8 cellular contexts compared by ENCODE assay signal in the genomic region with DNA sequence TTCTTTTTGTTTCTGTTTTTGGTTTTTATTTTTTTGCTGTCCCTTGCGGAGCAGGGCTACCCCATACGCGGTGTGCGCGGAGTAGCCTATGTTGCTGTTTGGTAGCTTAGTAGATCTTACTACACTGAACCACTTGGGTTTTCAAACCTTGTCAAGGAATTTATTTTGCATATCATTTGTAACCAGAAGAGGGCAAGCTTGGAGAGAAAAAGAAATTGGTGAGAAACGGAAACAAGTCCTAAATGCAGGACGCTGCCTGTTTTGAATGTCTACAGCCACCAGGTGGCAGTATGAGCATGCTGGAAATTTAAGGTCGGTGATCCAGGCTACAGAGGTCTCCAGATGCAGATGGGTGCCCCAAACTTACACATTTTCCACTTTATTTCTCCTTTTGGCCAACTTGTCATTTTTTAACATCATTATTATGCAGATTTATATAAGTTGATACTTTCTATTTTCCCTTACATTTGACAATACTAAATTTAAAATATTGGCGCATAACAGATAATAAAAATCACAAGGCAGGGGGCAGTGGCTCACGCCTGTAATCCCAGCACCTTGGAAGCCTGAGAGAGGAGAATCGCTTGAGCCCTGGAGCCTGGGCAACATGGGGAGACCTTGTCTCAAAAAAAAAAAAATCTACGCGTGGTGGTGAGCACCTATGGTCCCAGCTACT. TPM values are rescaled to one million over a fixed set of nuclear protein-coding genes. Genes with fewer than 3 reads are reported as not detected.
DNase-seq lines count a peak whose midpoint lies in the region; ATAC-seq, FAIRE-seq and TF ChIP-seq lines count a peak whose summit lies in the region.

No MANE protein-coding gene starts in this region.

- H3K4me3 ChIP-seq in lung = no peak overlapping the region

- peak; percentile 98 for FAIRE-seq in GM19239 (lab: Jason Lieb, UNC)

- H3K4me1 ChIP-seq in lung (ENCODE audit: control insufficient read depth in 2 of 2, insufficient read depth in 2 of 2, low read length in 2 of 2) = no peaks in the 10 kb centered on the region

- H3K36me3 ChIP-seq in lung (ENCODE audit: control insufficient read depth in 2 of 2, insufficient read depth in 2 of 2, low read length in 2 of 2) = no peaks in the 10 kb centered on the region

- H3K9me3 ChIP-seq in lung (ENCODE audit: control insufficient read depth in 2 of 2, insufficient read depth in 1 of 2, low read length in 1 of 2) = no peaks in the 10 kb centered on the region

- H3K27ac ChIP-seq in lung (ENCODE audit: low read depth in 1 of 2, low read length in 1 of 2) = no peak overlapping the region

- DNase-seq in C1 segment of cervical spinal cord (lab: John Stamatoyannopoulos, UW) (peak in 12 of 14 donors; percentile 7 to 67 (median 42)), GM19239 (ENCODE audit: insufficient read length, low spot score) (peak; percentile 60), NCI-H748 (lab: John Stamatoyannopoulos, UW; ENCODE audit: unreplicated experiment) (peak; percentile 81), dermis blood vessel endothelial cell (peak; percentile 94), lung (ENCODE audit: low spot score) (peak; percentile 76)
- peak; percentile 69 for DNase-seq in activated CD4-positive, alpha-beta T cell treated with anti-CD3 and anti-CD28 coated beads, Interleukin-2, amount 50 U/mL, for 1 hour
- peak; percentile 49 for DNase-seq in stimulated activated CD8-positive, alpha-beta memory T cell treated with anti-CD3 and anti-CD28 coated beads, Interleukin-12 subunit alpha, Interleukin-12 subunit beta, amount 100 ng/mL, for 4 hours (ENCODE audit: low read depth)

- WGBS in lung, 2 donors = 42 to 48% methylated on average over 13 of the region's 13 CpGs

- H3K27me3 ChIP-seq in lung (ENCODE audit: control insufficient read depth, insufficient read depth) = no peaks in the 10 kb centered on the region

- peak; percentile 66 for ATAC-seq in HG03521 (IDR thresholded peaks at IDR 0.05; ENCODE audit: unreplicated experiment)
- ATAC-seq in lung (ENCODE audit: insufficient read depth, low FRiP score) = peak; percentile 90

- peak; percentile 99 for TF ChIP-seq CTCF in lung (IDR thresholded peaks at IDR 0.05; ENCODE audit: control extremely low read depth, extremely low read depth)

RNA-seq across cellular contexts. Expression of a gene that starts 15.3 kb away (rescaled TPM):
- 33.7 and 34.9 TPM in 2 replicates for total RNA-seq in dermis blood vessel endothelial cell
- total RNA-seq in lung = 10 to 100 TPM; 69.5 to 99.0 TPM
- polyA plus RNA-seq in lung = 10 to 100 TPM; 46.3 to 95.3 TPM

RNA-seq across cellular contexts. Expression of a gene that starts 50.1 kb away (rescaled TPM):
- total RNA-seq in dermis blood vessel endothelial cell (17.3 and 28.2 TPM in 2 replicates), lung (10 to 100 TPM; 11.3 to 21.9 TPM)
- polyA plus RNA-seq in lung = 1 to 10 TPM; 4.1 to 8.7 TPM

Comparison
In these comparisons a context has a peak if more than half of its experiments do, and no peak if none do; other contexts are left out.
1. DNase-seq: peak in every context shown above with its lines; median percentile 94 in dermis blood vessel endothelial cell; 81 in NCI-H748; 76 in lung; 69 in activated CD4-positive, alpha-beta T cell treated with anti-CD3 and anti-CD28 coated beads, Interleukin-2, amount 50 U/mL, for 1 hour; 60 in GM19239; 49 in stimulated activated CD8-positive, alpha-beta memory T cell treated with anti-CD3 and anti-CD28 coated beads, Interleukin-12 subunit alpha, Interleukin-12 subunit beta, amount 100 ng/mL, for 4 hours; 42 in C1 segment of cervical spinal cord.